In the genomic region with DNA sequence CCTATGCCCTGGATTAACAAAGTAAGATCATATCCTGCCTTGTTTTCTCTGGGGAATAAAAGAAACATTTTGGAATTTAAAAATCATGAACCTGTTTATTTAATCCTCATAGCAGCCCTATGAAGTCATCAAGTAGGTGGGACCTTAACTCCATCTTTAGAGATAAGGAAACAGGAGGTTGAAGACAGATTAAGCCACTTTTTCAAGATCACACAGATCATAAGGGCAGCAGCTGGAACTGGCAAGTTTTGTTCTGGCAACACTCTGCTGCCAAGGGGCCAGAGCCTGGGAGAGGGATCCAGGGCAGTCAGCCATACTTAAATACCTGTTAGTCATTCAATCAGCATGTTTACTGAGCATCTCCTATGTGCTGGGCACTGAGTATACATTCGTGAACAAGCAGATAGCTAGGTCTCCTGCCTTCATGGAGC, we compare ENCODE assay signal across 13 cellular contexts.
DNase-seq lines count a peak whose midpoint lies in the region; ATAC-seq and TF ChIP-seq lines count a peak whose summit lies in the region.
"Had no signal": no experiment of that assay in that cellular context is flagged by ENCODE, and none has a peak within 500 bp of the region (broad histone marks: within the 10 kb centered on the region; RNA-seq: fewer than 3 reads in every experiment).

No MANE protein-coding gene starts in this region.

- no peak overlapping the region for H3K27ac ChIP-seq in CD4-positive, alpha-beta T cell (ENCODE audit: low read depth, low read length)
- H3K27ac ChIP-seq in esophagus muscularis mucosa (replicated peaks in 1 of 4) = peak overlapping the region in 3 of 4 donors; percentile 1 to 48 (median 19)
- H3K27ac ChIP-seq: C4-2B had no signal

- ATAC-seq in CD4-positive, alpha-beta T cell (ENCODE audit: poor library complexity) = no peak
- ATAC-seq in naive thymus-derived CD8-positive, alpha-beta T cell = no peak
- ATAC-seq: WTC11 had no signal

- H3K4me1 ChIP-seq in esophagus muscularis mucosa = peaks cover 25 to 48% (median 43%) of the 10 kb centered on the region in 4 donors
- H3K4me1 ChIP-seq: parathyroid adenoma had no signal

- 50% methylated on average over 1 of the region's 1 CpG for WGBS in esophagus muscularis mucosa

- no peaks in the 10 kb centered on the region for H3K9me3 ChIP-seq in CD4-positive, alpha-beta T cell (ENCODE audit: control insufficient read depth, low read length)
- no peaks in the 10 kb centered on the region for H3K9me3 ChIP-seq in esophagus muscularis mucosa

- no peaks in the 10 kb centered on the region for H3K9me3 Mint-ChIP-seq in CD4-positive, alpha-beta T cell
- H3K9me3 Mint-ChIP-seq in naive thymus-derived CD8-positive, alpha-beta T cell = no peaks in the 10 kb centered on the region
- H3K9me3 Mint-ChIP-seq in activated CD4-positive, alpha-beta memory T cell treated with anti-CD3 and anti-CD28 coated beads, Interleukin-2, amount 10 ng/mL, durations not matched to agents 7 days and 5 days = peaks cover 2% of the 10 kb centered on the region
- H3K9me3 Mint-ChIP-seq: activated naive CD4-positive, alpha-beta T cell treated with anti-CD3 and anti-CD28 coated beads, Interleukin-2, amount 50 U/mL, for 24 hours; WTC11 had no signal

- no peak for TF ChIP-seq EP300 in esophagus muscularis mucosa (IDR thresholded peaks at IDR 0.05)

- peaks cover 62% of the 10 kb centered on the region for H3K4me1 Mint-ChIP-seq in CD4-positive, alpha-beta T cell (ENCODE audit: low read depth)
- H3K4me1 Mint-ChIP-seq in naive thymus-derived CD8-positive, alpha-beta T cell = peaks cover 33 to 56% (median 45%) of the 10 kb centered on the region in 4 donors
- peaks cover 4% of the 10 kb centered on the region for H3K4me1 Mint-ChIP-seq in activated CD4-positive, alpha-beta memory T cell treated with anti-CD3 and anti-CD28 coated beads, Interleukin-2, amount 10 ng/mL, durations not matched to agents 7 days and 5 days

- no peaks in the 10 kb centered on the region for H3K36me3 ChIP-seq in esophagus muscularis mucosa

- H3K36me3 Mint-ChIP-seq in CD4-positive, alpha-beta T cell (ENCODE audit: low read depth) = no peaks in the 10 kb centered on the region
- no peaks in the 10 kb centered on the region for H3K36me3 Mint-ChIP-seq in naive thymus-derived CD8-positive, alpha-beta T cell
- no peaks in the 10 kb centered on the region for H3K36me3 Mint-ChIP-seq in activated CD4-positive, alpha-beta memory T cell treated with anti-CD3 and anti-CD28 coated beads, Interleukin-2, amount 10 ng/mL, durations not matched to agents 7 days and 5 days (ENCODE audit: low read depth)
- H3K36me3 Mint-ChIP-seq: activated naive CD4-positive, alpha-beta T cell treated with anti-CD3 and anti-CD28 coated beads, Interleukin-2, amount 50 U/mL, for 24 hours; WTC11 had no signal

- H3K4me3 ChIP-seq in esophagus muscularis mucosa = no peak overlapping the region

- DNase-seq in CD4-positive, alpha-beta T cell = no peak
- peak; percentile 90 for DNase-seq in M059J (ENCODE audit: low read depth)
- no peak for DNase-seq in esophagus muscularis mucosa (ENCODE audit: extremely low spot score)
- no peak for DNase-seq in naive thymus-derived CD8-positive, alpha-beta T cell
- no peak for DNase-seq in Ammon's horn (ENCODE audit: low spot score)
- no peak for DNase-seq in mucosa of gallbladder (ENCODE audit: low spot score)
- no peak for DNase-seq in activated CD4-positive, alpha-beta memory T cell treated with anti-CD3 and anti-CD28 coated beads, Interleukin-2, amount 10 ng/mL, durations not matched to agents 7 days and 5 days
- DNase-seq in GM19238 (ENCODE audit: insufficient read length, low spot score) = no peak
- DNase-seq: stimulated activated CD4-positive, alpha-beta T cell treated with anti-CD3 and anti-CD28 coated beads, Interleukin-2, amount 100 ng/mL, for 48 hours had no signal

- CTCF ChIA-PET in CD4-positive, alpha-beta T cell (lab: Charles Lee) = no interaction called here
- CTCF ChIA-PET in activated CD4-positive, alpha-beta memory T cell treated with anti-CD3 and anti-CD28 coated beads, Interleukin-2, amount 10 ng/mL, durations not matched to agents 7 days and 5 days (lab: Charles Lee) = interaction anchor here (1.2 kb wide), 1 partner anchor 165 kb away, joined by 3 read pairs; no protein-coding TSS in a partner anchor

- no peaks in the 10 kb centered on the region for H3K27me3 ChIP-seq in CD4-positive, alpha-beta T cell (ENCODE audit: control insufficient read depth, insufficient read depth, low read length)
- no peaks in the 10 kb centered on the region for H3K27me3 ChIP-seq in esophagus muscularis mucosa

- H3K27me3 Mint-ChIP-seq in CD4-positive, alpha-beta T cell = no peaks in the 10 kb centered on the region
- no peaks in the 10 kb centered on the region for H3K27me3 Mint-ChIP-seq in naive thymus-derived CD8-positive, alpha-beta T cell
- peaks cover 3% of the 10 kb centered on the region for H3K27me3 Mint-ChIP-seq in activated CD4-positive, alpha-beta memory T cell treated with anti-CD3 and anti-CD28 coated beads, Interleukin-2, amount 10 ng/mL, durations not matched to agents 7 days and 5 days
- H3K27me3 Mint-ChIP-seq: activated naive CD4-positive, alpha-beta T cell treated with anti-CD3 and anti-CD28 coated beads, Interleukin-2, amount 50 U/mL, for 24 hours had no signal

- no peak for TF ChIP-seq POLR2A in esophagus muscularis mucosa (IDR thresholded peaks at IDR 0.05; ENCODE audit: low read depth)

- intact Hi-C loops in CD4-positive, alpha-beta T cell (cut with DNase I, micrococcal nuclease) = loop anchor here (2.0 to 10.0 kb wide), 4 partner anchors 38 to 428 kb away; a partner anchor contains a TSS
- intact Hi-C loops in esophagus muscularis mucosa (cut with DNase I) = no loop called here

- peak overlapping the region; percentile 34 for H3K27ac Mint-ChIP-seq in CD4-positive, alpha-beta T cell
- H3K27ac Mint-ChIP-seq in naive thymus-derived CD8-positive, alpha-beta T cell = peak overlapping the region in 6 of 10 donors; percentile 2 to 78 (median 44)
- H3K27ac Mint-ChIP-seq in activated CD4-positive, alpha-beta memory T cell treated with anti-CD3 and anti-CD28 coated beads, Interleukin-2, amount 10 ng/mL, durations not matched to agents 7 days and 5 days = no peak overlapping the region
- H3K27ac Mint-ChIP-seq: WTC11 had no signal

- TF ChIP-seq CTCF in CD4-positive, alpha-beta T cell (IDR thresholded peaks at IDR 0.05) = no peak
- TF ChIP-seq CTCF in esophagus muscularis mucosa (IDR thresholded peaks at IDR 0.05) = no peak

- H3K4me3 Mint-ChIP-seq in CD4-positive, alpha-beta T cell = no peak overlapping the region
- no peak overlapping the region for H3K4me3 Mint-ChIP-seq in naive thymus-derived CD8-positive, alpha-beta T cell
- no peak overlapping the region for H3K4me3 Mint-ChIP-seq in activated CD4-positive, alpha-beta memory T cell treated with anti-CD3 and anti-CD28 coated beads, Interleukin-2, amount 10 ng/mL, durations not matched to agents 7 days and 5 days
- H3K4me3 Mint-ChIP-seq: activated naive CD4-positive, alpha-beta T cell treated with anti-CD3 and anti-CD28 coated beads, Interleukin-2, amount 50 U/mL, for 24 hours; WTC11 had no signal

- POLR2A ChIA-PET in CD4-positive, alpha-beta T cell (lab: Charles Lee) = interaction anchor here (0.7 to 1.8 kb wide), 3 partner anchors 11 to 89 kb away, joined by 3 to 9 read pairs (median 4); no protein-coding TSS in a partner anchor
- POLR2A ChIA-PET in naive thymus-derived CD8-positive, alpha-beta T cell (lab: Charles Lee) = no interaction called here
- POLR2A ChIA-PET in activated CD4-positive, alpha-beta memory T cell treated with anti-CD3 and anti-CD28 coated beads, Interleukin-2, amount 10 ng/mL, durations not matched to agents 7 days and 5 days (lab: Charles Lee) = no interaction called here
